8 cellular contexts compared by ENCODE assay signal in the genomic region with DNA sequence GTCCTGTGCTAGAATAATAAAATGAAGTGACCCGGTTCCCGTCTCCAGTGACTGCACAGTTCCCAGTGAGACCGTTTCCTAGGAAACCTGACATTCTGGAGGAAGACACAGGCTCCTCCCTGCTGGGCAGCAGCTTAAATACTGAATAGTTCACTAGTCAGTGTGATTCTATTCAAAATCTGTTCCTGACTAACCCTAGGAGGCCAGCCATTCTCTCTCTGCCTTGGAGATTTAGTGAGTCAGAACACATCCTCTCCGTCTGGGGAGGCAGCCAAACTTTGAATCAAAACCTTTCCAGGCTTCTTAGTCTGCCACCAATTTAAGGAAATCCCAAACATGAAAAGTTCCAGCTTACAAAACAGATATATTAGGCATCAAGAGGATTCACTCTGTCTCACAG. TPM values are rescaled to one million over a fixed set of nuclear protein-coding genes. Genes with fewer than 3 reads are reported as not detected.
A peak's percentile ranks its signal among the peaks of the same experiment; 100 is the strongest.
DNase-seq lines count a peak whose midpoint lies in the region; ATAC-seq, FAIRE-seq and TF ChIP-seq lines count a peak whose summit lies in the region.

No MANE protein-coding gene starts in this region.

- peaks cover 1 to 8% of the 10 kb centered on the region in 2 donors for H3K36me3 Mint-ChIP-seq in activated T-cell treated with anti-CD3 and anti-CD28 coated beads, Interleukin-2, amount 50 U/mL, for 72 hours (ENCODE audit: insufficient read depth in 2 of 2)

- intact Hi-C loops in endothelial cell of umbilical vein (cut with micrococcal nuclease), result loop anchor here (1.0 kb wide), 1 partner anchor 11 kb away; a partner anchor contains a TSS

- FAIRE-seq in endothelial cell of umbilical vein (lab: Jason Lieb, UNC), result peak; percentile 81
- FAIRE-seq in D721Med (lab: Jason Lieb, UNC), result no peak

- ATAC-seq in GM21737 (IDR thresholded peaks at IDR 0.05; ENCODE audit: unreplicated experiment), result no peak
- ATAC-seq in GM18517 (IDR thresholded peaks at IDR 0.05; ENCODE audit: unreplicated experiment), result no peak
- ATAC-seq in activated T-cell treated with anti-CD3 and anti-CD28 coated beads, Interleukin-2, amount 50 U/mL, for 72 hours (replicated peaks in 1 of 2), result no peak

- POLR2A ChIA-PET in endothelial cell of umbilical vein (lab: Charles Lee), result no interaction called here

- H3K79me2 ChIP-seq in endothelial cell of umbilical vein (ENCODE audit: control insufficient read depth, insufficient read depth, low read length), result no peaks in the 10 kb centered on the region

- peak overlapping the region; percentile 78 for H3K27ac ChIP-seq in endothelial cell of umbilical vein (ENCODE audit: insufficient read depth, low read depth, low read length)

- H3K4me3 Mint-ChIP-seq in activated T-cell treated with anti-CD3 and anti-CD28 coated beads, Interleukin-2, amount 50 U/mL, for 72 hours, result no peak overlapping the region

- H3K4me3 ChIP-seq in endothelial cell of umbilical vein (replicated peaks in 1 of 3; ENCODE audit: insufficient read depth in 1 of 3, low read depth in 1 of 3, low read length in 3 of 3), result no peak overlapping the region

- no peak for TF ChIP-seq POLR2A in endothelial cell of umbilical vein (IDR thresholded peaks at IDR 0.05; ENCODE audit: low read depth, low read length)

- H3K9me3 ChIP-seq in endothelial cell of umbilical vein (replicated peaks; ENCODE audit: control insufficient read depth, insufficient read depth, low read length), result no peaks in the 10 kb centered on the region

- DNase-seq in Ammon's horn (ENCODE audit: low spot score) (peak; percentile 85), NCI-H345 treated with DMSO at 0.1 percent for 48 hours (lab: John Stamatoyannopoulos, UW; ENCODE audit: unreplicated experiment) (peak; percentile 13), endothelial cell of umbilical vein (ENCODE audit: low read depth, low spot score) (peak; percentile 92), middle frontal gyrus (ENCODE audit: extremely low spot score, low spot score) (peak; percentile 79), D721Med (ENCODE audit: insufficient read length, low spot score) (no peak)
- no peak for DNase-seq in activated T-cell treated with anti-CD3 and anti-CD28 coated beads, Interleukin-2, amount 50 U/mL, for 72 hours

- H3K36me3 ChIP-seq in endothelial cell of umbilical vein (ENCODE audit: control insufficient read depth in 2 of 2, extremely low read depth in 1 of 2, insufficient read depth in 2 of 2, low read length in 2 of 2), result peaks cover 0 to 2% of the 10 kb centered on the region in 2 experiments

- H3K27me3 ChIP-seq in endothelial cell of umbilical vein (ENCODE audit: control insufficient read depth in 2 of 2, insufficient read depth in 2 of 2, low read length in 2 of 2), result no peaks in the 10 kb centered on the region

- peak overlapping the region; percentile 53 for H3K9ac ChIP-seq in endothelial cell of umbilical vein (replicated peaks; ENCODE audit: extremely low read depth, insufficient read depth, low read length)

- H3K4me2 ChIP-seq in endothelial cell of umbilical vein (ENCODE audit: insufficient read depth, low read length), result peak overlapping the region; percentile 75

- TF ChIP-seq CTCF in endothelial cell of umbilical vein (IDR thresholded peaks at IDR 0.05; ENCODE audit: extremely low read depth in 1 of 2, insufficient read depth in 1 of 2, low read depth in 1 of 2, low read length in 2 of 2) (no peak), D721Med (IDR thresholded peaks at IDR 0.05; ENCODE audit: insufficient read depth, missing control alignments) (no peak)

- CTCF ChIA-PET in endothelial cell of umbilical vein (lab: Charles Lee), result interaction anchor here (0.7 to 1.7 kb wide), 5 partner anchors 9 to 288 kb away, joined by 3 to 17 read pairs (median 3); a partner anchor contains a TSS

- peaks cover 18% of the 10 kb centered on the region for H3K4me1 ChIP-seq in endothelial cell of umbilical vein (ENCODE audit: control insufficient read depth, extremely low read depth, insufficient read depth, low read length)

- H3K9me1 ChIP-seq in endothelial cell of umbilical vein (replicated peaks; ENCODE audit: control insufficient read depth, extremely low read depth, insufficient read depth, low read length), result no peaks in the 10 kb centered on the region

- dilution Hi-C loops in endothelial cell of umbilical vein (cut with MboI; ENCODE audit: extremely low pct_ligation_motif_present, low sequenced_read_pairs), result no loop called here

- no peaks in the 10 kb centered on the region for H3K4me1 Mint-ChIP-seq in activated T-cell treated with anti-CD3 and anti-CD28 coated beads, Interleukin-2, amount 50 U/mL, for 72 hours (ENCODE audit: low read depth)

- BruUV-seq in endothelial cell of umbilical vein (replicated peaks; lab: Mats Ljungman, UMichigan), result no TSS peak

- H2AFZ ChIP-seq in endothelial cell of umbilical vein (ENCODE audit: low read depth, low read length), result peak overlapping the region; percentile 78

- no peaks in the 10 kb centered on the region for H4K20me1 ChIP-seq in endothelial cell of umbilical vein (replicated peaks; ENCODE audit: control insufficient read depth, extremely low read depth, insufficient read depth, low read length)

- H3K27me3 Mint-ChIP-seq in activated T-cell treated with anti-CD3 and anti-CD28 coated beads, Interleukin-2, amount 50 U/mL, for 72 hours (ENCODE audit: low read depth), result no peaks in the 10 kb centered on the region

- H3K9me3 Mint-ChIP-seq in activated T-cell treated with anti-CD3 and anti-CD28 coated beads, Interleukin-2, amount 50 U/mL, for 72 hours, result no peaks in the 10 kb centered on the region

- H3K27ac Mint-ChIP-seq in activated T-cell treated with anti-CD3 and anti-CD28 coated beads, Interleukin-2, amount 50 U/mL, for 72 hours, result no peak overlapping the region

TF ChIP-seq in endothelial cell of umbilical vein, 7 proteins besides CTCF, POLR2A, EP300 and RAD21:
- TF ChIP-seq GATA2 (IDR thresholded peaks at IDR 0.05; ENCODE audit: insufficient read depth, insufficient read length, low read depth, low read length) (no peak), JUN (IDR thresholded peaks at IDR 0.05; ENCODE audit: borderline replicate concordance, insufficient read depth, insufficient read length, low read depth) (peak; percentile 31), MYC (IDR thresholded peaks at IDR 0.05; ENCODE audit: low read depth, low read length) (no peak), FOS (IDR thresholded peaks at IDR 0.05; ENCODE audit: borderline replicate concordance, insufficient read depth, low read length) (peak; percentile 65)

RNA-seq across cellular contexts. Expression of a gene that starts 11.2 kb away (rescaled TPM):
- total RNA-seq in endothelial cell of umbilical vein, result 8.6 and 11.7 TPM in 2 replicates
- 5.1 and 5.5 TPM in 2 replicates for polyA plus RNA-seq in endothelial cell of umbilical vein
- 2.4 and 3.2 TPM in 2 replicates for polyA plus RNA-seq in endothelial cell of umbilical vein (2011; cell fraction: cytosol; rRNA removed)
- polyA plus RNA-seq in endothelial cell of umbilical vein (2011; cell fraction: nucleus; rRNA removed), result 28.0 and 29.1 TPM in 2 replicates
- 4.6 and 5.0 TPM in 2 replicates for polyA plus RNA-seq in endothelial cell of umbilical vein (2012)
- polyA minus RNA-seq in endothelial cell of umbilical vein, result 15.5 and 20.2 TPM in 2 replicates
- 3.9 TPM for polyA minus RNA-seq in endothelial cell of umbilical vein (2011; cell fraction: cytosol; rRNA and poly(A)+ RNA removed)
- polyA minus RNA-seq in endothelial cell of umbilical vein (2011; cell fraction: nucleus; rRNA and poly(A)+ RNA removed), result 16.5 and 30.4 TPM in 2 replicates
- total RNA-seq in activated T-cell treated with anti-CD3 and anti-CD28 coated beads, Interleukin-2, amount 50 U/mL, for 72 hours, result 10 to 100 TPM; 26.4 to 30.2 TPM

RNA-seq across cellular contexts. Expression of a gene that starts 11.3 kb away (rescaled TPM):
- total RNA-seq in endothelial cell of umbilical vein, result 952 and 1,303 TPM in 2 replicates
- 1,047 and 1,363 TPM in 2 replicates for polyA plus RNA-seq in endothelial cell of umbilical vein
- polyA plus RNA-seq in endothelial cell of umbilical vein (2011; cell fraction: cytosol; rRNA removed), result 1,329 and 1,448 TPM in 2 replicates
- polyA plus RNA-seq in endothelial cell of umbilical vein (2011; cell fraction: nucleus; rRNA removed), result 314 and 358 TPM in 2 replicates
- polyA plus RNA-seq in endothelial cell of umbilical vein (2012), result 1,567 and 2,454 TPM in 2 replicates
- 388 and 392 TPM in 2 replicates for polyA minus RNA-seq in endothelial cell of umbilical vein
- polyA minus RNA-seq in endothelial cell of umbilical vein (2011; cell fraction: cytosol; rRNA and poly(A)+ RNA removed), result 855 TPM
- 174 and 196 TPM in 2 replicates for polyA minus RNA-seq in endothelial cell of umbilical vein (2011; cell fraction: nucleus; rRNA and poly(A)+ RNA removed)
- 1,000 to 10,000 TPM; 1,081 to 1,146 TPM for total RNA-seq in activated T-cell treated with anti-CD3 and anti-CD28 coated beads, Interleukin-2, amount 50 U/mL, for 72 hours

Comparison
In these comparisons a context has a peak if more than half of its experiments do, and no peak if none do; other contexts are left out.
1. DNase-seq: peak in Ammon's horn (single experiment), NCI-H345 treated with DMSO at 0.1 percent for 48 hours (single experiment), endothelial cell of umbilical vein (single experiment) and middle frontal gyrus (single experiment); none in activated T-cell treated with anti-CD3 and anti-CD28 coated beads, Interleukin-2, amount 50 U/mL, for 72 hours (0 of 2) and D721Med (single experiment).